19 cellular contexts compared by ENCODE assay signal in the genomic region with DNA sequence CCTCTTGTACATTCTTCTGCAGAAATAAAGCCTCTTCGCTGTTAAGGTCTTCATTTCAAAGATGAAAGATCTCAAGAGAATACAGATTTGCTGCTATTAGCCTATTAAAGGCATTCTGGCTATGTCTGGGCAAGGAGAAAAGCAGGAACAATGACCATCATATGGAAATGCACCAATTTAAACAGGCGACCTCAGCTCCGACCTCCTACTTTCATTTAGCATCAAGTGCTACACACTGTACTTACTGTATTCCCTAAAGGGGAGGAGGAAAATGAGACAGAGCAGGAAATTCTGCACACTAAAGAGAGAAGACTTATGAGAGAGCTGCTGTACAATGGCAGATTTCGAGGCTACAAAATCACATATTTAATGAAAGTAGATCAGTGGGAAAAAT.
A peak's percentile ranks its signal among the peaks of the same experiment; 100 is the strongest.
DNase-seq lines count a peak whose midpoint lies in the region; ATAC-seq, FAIRE-seq and TF ChIP-seq lines count a peak whose summit lies in the region.
"Had no signal": no experiment of that assay in that cellular context is flagged by ENCODE, and none has a peak within 500 bp of the region (broad histone marks: within the 10 kb centered on the region; RNA-seq: fewer than 3 reads in every experiment).

No MANE protein-coding gene starts in this region.

- H3K79me1 ChIP-seq in neuronal stem cell (ENCODE audit: low read depth, low read length), result no peaks in the 10 kb centered on the region

- H3K4ac ChIP-seq in neuronal stem cell (ENCODE audit: low read length), result no peak overlapping the region

- H3K27me3 ChIP-seq in AG04450 (ENCODE audit: control insufficient read depth, insufficient read depth, low read length) (no peaks in the 10 kb centered on the region), astrocyte (ENCODE audit: insufficient read depth, low read length) (no peaks in the 10 kb centered on the region), stomach (no peaks in the 10 kb centered on the region), neuronal stem cell (ENCODE audit: control insufficient read depth in 3 of 3, insufficient read depth in 3 of 3, low read depth in 1 of 3, low read length in 3 of 3) (no peaks in the 10 kb centered on the region)

- WGBS in stomach, 5 donors, result 71 to 89% (median 86%) methylated on average over 4 of the region's 4 CpGs
- no CpG with 5 or more reads among the region's 4 CpGs for WGBS in neuronal stem cell (ENCODE audit: extremely low coverage in 2 of 2, insufficient read length in 2 of 2, insufficient replicate concordance in 1 of 2), 2 donors

- H3K4me1 Mint-ChIP-seq in astrocyte (ENCODE audit: low read depth, unreplicated experiment) (peaks cover 36% of the 10 kb centered on the region), type B pancreatic cell (ENCODE audit: unreplicated experiment) (peaks cover 10% of the 10 kb centered on the region)

- H3K36me3 Mint-ChIP-seq in astrocyte (ENCODE audit: low read depth, unreplicated experiment) (peaks cover 3% of the 10 kb centered on the region), type B pancreatic cell (peaks cover 6% of the 10 kb centered on the region)
- H3K36me3 Mint-ChIP-seq: activated naive CD8-positive, alpha-beta T cell treated with anti-CD3 and anti-CD28 coated beads, Interleukin-2, amount 10 ng/mL, durations not matched to agents 7 days and 5 days; natural killer cell treated with Interleukin-12 subunit alpha and Interleukin-12 subunit beta and Interleukin-15 and Interleukin-18, amount 100 ng/mL, for 72 hours had no signal

- H4K8ac ChIP-seq in neuronal stem cell (ENCODE audit: low read depth, low read length), result no peak overlapping the region

- H3K9me3 Mint-ChIP-seq in astrocyte (ENCODE audit: unreplicated experiment) (no peaks in the 10 kb centered on the region), type B pancreatic cell (no peaks in the 10 kb centered on the region)
- H3K9me3 Mint-ChIP-seq: activated CD4-positive, alpha-beta T cell treated with anti-CD3 and anti-CD28 coated beads, Interleukin-2, amount 10 ng/mL, durations not matched to agents 7 days and 5 days; activated naive CD8-positive, alpha-beta T cell treated with anti-CD3 and anti-CD28 coated beads, Interleukin-2, amount 10 ng/mL, durations not matched to agents 7 days and 5 days; activated T-cell treated with anti-CD3 and anti-CD28 coated beads, Interleukin-2, amount 50 U/mL, for 24 hours; natural killer cell treated with Interleukin-12 subunit alpha and Interleukin-12 subunit beta and Interleukin-15 and Interleukin-18, amount 100 ng/mL, for 72 hours had no signal

- no peak overlapping the region for H4K91ac ChIP-seq in neuronal stem cell (ENCODE audit: low read depth, low read length, poor library complexity)

- no peaks in the 10 kb centered on the region for H4K20me1 ChIP-seq in astrocyte (ENCODE audit: insufficient read depth, low read length)

- no peak for TF ChIP-seq POLR2A in stomach (IDR thresholded peaks at IDR 0.05)

- H3K9me3 ChIP-seq in AG04450 (ENCODE audit: control insufficient read depth, insufficient read depth, low read length), result no peaks in the 10 kb centered on the region
- no peaks in the 10 kb centered on the region for H3K9me3 ChIP-seq in astrocyte (ENCODE audit: insufficient read depth, low read depth, low read length)
- H3K9me3 ChIP-seq in stomach, result no peaks in the 10 kb centered on the region
- H3K9me3 ChIP-seq in neuronal stem cell (replicated peaks in 1 of 2; ENCODE audit: control insufficient read depth in 2 of 2, insufficient read depth in 1 of 2, low read depth in 1 of 2, low read length in 2 of 2), result no peaks in the 10 kb centered on the region

- TF ChIP-seq EP300 in stomach (IDR thresholded peaks at IDR 0.05), result no peak

- H2BK15ac ChIP-seq in neuronal stem cell (ENCODE audit: low read length), result no peak overlapping the region

- H3K4me3 Mint-ChIP-seq in astrocyte (ENCODE audit: unreplicated experiment), result no peak overlapping the region
- no peak overlapping the region for H3K4me3 Mint-ChIP-seq in type B pancreatic cell
- H3K4me3 Mint-ChIP-seq: activated CD4-positive, alpha-beta T cell treated with anti-CD3 and anti-CD28 coated beads, Interleukin-2, amount 10 ng/mL, durations not matched to agents 7 days and 5 days; activated naive CD8-positive, alpha-beta T cell treated with anti-CD3 and anti-CD28 coated beads, Interleukin-2, amount 10 ng/mL, durations not matched to agents 7 days and 5 days; activated T-cell treated with anti-CD3 and anti-CD28 coated beads, Interleukin-2, amount 50 U/mL, for 24 hours; natural killer cell treated with Interleukin-12 subunit alpha and Interleukin-12 subunit beta and Interleukin-15 and Interleukin-18, amount 100 ng/mL, for 72 hours had no signal

- H3K18ac ChIP-seq in neuronal stem cell (ENCODE audit: low read length), result no peak overlapping the region

- POLR2A ChIA-PET in AG04450 (lab: Yijun Ruan, JAX), result interaction anchor here (0.6 kb wide), 1 partner anchor 62 kb away, joined by 3 read pairs; no protein-coding TSS in a partner anchor

- H3K23ac ChIP-seq in neuronal stem cell (ENCODE audit: low read depth, low read length, poor library complexity), result no peak overlapping the region

- H3K4me1 ChIP-seq in astrocyte (ENCODE audit: insufficient read depth, low read length) (peaks cover 7% of the 10 kb centered on the region), stomach (peaks cover 0 to 23% (median 0%) of the 10 kb centered on the region in 4 donors), neuronal stem cell (ENCODE audit: control insufficient read depth in 2 of 2, insufficient read depth in 1 of 2, low read depth in 1 of 2, low read length in 2 of 2) (peaks cover 0 to 2% of the 10 kb centered on the region in 2 donors)

- H3K27me3 Mint-ChIP-seq in astrocyte (ENCODE audit: low read depth, unreplicated experiment), result no peaks in the 10 kb centered on the region
- no peaks in the 10 kb centered on the region for H3K27me3 Mint-ChIP-seq in type B pancreatic cell
- H3K27me3 Mint-ChIP-seq: activated naive CD8-positive, alpha-beta T cell treated with anti-CD3 and anti-CD28 coated beads, Interleukin-2, amount 10 ng/mL, durations not matched to agents 7 days and 5 days; activated T-cell treated with anti-CD3 and anti-CD28 coated beads, Interleukin-2, amount 50 U/mL, for 24 hours had no signal

- TF ChIP-seq CTCF in AG04450 (IDR thresholded peaks at IDR 0.05; ENCODE audit: low read depth, low read length) (no peak), astrocyte (IDR thresholded peaks at IDR 0.05; ENCODE audit: insufficient read depth, low read depth, low read length) (no peak), stomach (IDR thresholded peaks at IDR 0.05) (no peak), type B pancreatic cell (conservative IDR thresholded peaks at IDR 0.05) (no peak)

- H2AFZ ChIP-seq in astrocyte (ENCODE audit: low read depth, low read length) (no peak overlapping the region), neuronal stem cell (ENCODE audit: low read length) (no peak overlapping the region)

- no peak overlapping the region for H3K14ac ChIP-seq in neuronal stem cell (ENCODE audit: low read length)

- H3K79me2 ChIP-seq in astrocyte (ENCODE audit: insufficient read depth, low read length), result no peaks in the 10 kb centered on the region

- no peak overlapping the region for H2BK5ac ChIP-seq in neuronal stem cell (ENCODE audit: low read length)

- CTCF ChIA-PET in AG04450 (lab: Charles Lee), result interaction anchor here (0.8 kb wide), 1 partner anchor 138 kb away, joined by 3 read pairs; no protein-coding TSS in a partner anchor

- H3K27ac Mint-ChIP-seq in astrocyte (ENCODE audit: unreplicated experiment), result peak overlapping the region; percentile 86
- no peak overlapping the region for H3K27ac Mint-ChIP-seq in type B pancreatic cell
- H3K27ac Mint-ChIP-seq: activated CD4-positive, alpha-beta T cell treated with anti-CD3 and anti-CD28 coated beads, Interleukin-2, amount 10 ng/mL, durations not matched to agents 7 days and 5 days; activated naive CD8-positive, alpha-beta T cell treated with anti-CD3 and anti-CD28 coated beads, Interleukin-2, amount 10 ng/mL, durations not matched to agents 7 days and 5 days; activated T-cell treated with anti-CD3 and anti-CD28 coated beads, Interleukin-2, amount 50 U/mL, for 24 hours; natural killer cell treated with Interleukin-12 subunit alpha and Interleukin-12 subunit beta and Interleukin-15 and Interleukin-18, amount 100 ng/mL, for 72 hours had no signal

- DNase-seq in AG04450 (ENCODE audit: low read depth, low spot score) (no peak), astrocyte (ENCODE audit: low read depth) (peak; percentile 42), left ventricle myocardium superior (no peak), stomach (no peak), neuronal stem cell (ENCODE audit: low spot score) (no peak), type B pancreatic cell (ENCODE audit: extremely low spot score, unreplicated experiment) (no peak)
- no peak for DNase-seq in activated CD4-positive, alpha-beta T cell treated with anti-CD3 and anti-CD28 coated beads for 4 hours
- DNase-seq: activated CD4-positive, alpha-beta T cell treated with anti-CD3 and anti-CD28 coated beads, Interleukin-2, amount 10 ng/mL, durations not matched to agents 7 days and 5 days; activated naive CD8-positive, alpha-beta T cell treated with anti-CD3 and anti-CD28 coated beads, Interleukin-2, amount 10 ng/mL, durations not matched to agents 7 days and 5 days; activated T-cell treated with anti-CD3 and anti-CD28 coated beads, Interleukin-2, amount 50 U/mL, for 24 hours; dermis blood vessel endothelial cell; erythroblast; GOT3; hypothalamus; NCI-H187; stimulated activated CD4-positive, alpha-beta T cell treated with anti-CD3 and anti-CD28 coated beads, Interleukin-2, amount 100 ng/mL, for 24 hours had no signal

- no peak overlapping the region for H2AK5ac ChIP-seq in neuronal stem cell (ENCODE audit: low read depth, low read length)

- H3K27ac ChIP-seq in AG04450 (ENCODE audit: low read depth, low read length) (peak overlapping the region; percentile 68), astrocyte (ENCODE audit: low read depth, low read length) (peak overlapping the region; percentile 39), stomach (peak overlapping the region in 4 of 5 donors; percentile 32 to 59 (median 52)), neuronal stem cell (replicated peaks; ENCODE audit: low read length) (no peak overlapping the region)

- peak; percentile 28 for ATAC-seq in left ventricle myocardium superior
- no peak for ATAC-seq in HG03354 (IDR thresholded peaks at IDR 0.05; ENCODE audit: poor library complexity, severe bottlenecking, unreplicated experiment)
- ATAC-seq: natural killer cell treated with Interleukin-12 subunit alpha and Interleukin-12 subunit beta and Interleukin-15 and Interleukin-18, amount 100 ng/mL, for 72 hours had no signal

- FAIRE-seq in astrocyte (lab: Jason Lieb, UNC), result peak; percentile 77
- FAIRE-seq: GM12891 had no signal

- H2BK120ac ChIP-seq in neuronal stem cell (ENCODE audit: low read depth, low read length), result no peak overlapping the region

- H2BK12ac ChIP-seq in neuronal stem cell (ENCODE audit: low read length), result no peak overlapping the region

- H3K4me3 ChIP-seq in AG04450 (ENCODE audit: low read depth, low read length) (no peak overlapping the region), astrocyte (ENCODE audit: insufficient read depth, low read depth, low read length) (no peak overlapping the region), stomach (no peak overlapping the region), neuronal stem cell (ENCODE audit: low read length in 2 of 2) (no peak overlapping the region)

- intact Hi-C loops in left ventricle myocardium superior (cut with micrococcal nuclease), result no loop called here
- intact Hi-C loops in stomach (cut with DNase I; ENCODE audit: low total_unique reads), result no loop called here

- peaks cover 4% of the 10 kb centered on the region for H3K36me3 ChIP-seq in astrocyte (ENCODE audit: insufficient read depth, low read length)
- peaks cover 4 to 62% (median 45%) of the 10 kb centered on the region in 4 donors for H3K36me3 ChIP-seq in stomach
- H3K36me3 ChIP-seq in neuronal stem cell (replicated peaks in 1 of 2; ENCODE audit: control insufficient read depth in 2 of 2, insufficient read depth in 2 of 2, low read length in 2 of 2), result peaks cover 0 to 59% of the 10 kb centered on the region in 2 donors

- H3K9ac ChIP-seq in astrocyte (ENCODE audit: low read length) (peak overlapping the region; percentile 7), neuronal stem cell (ENCODE audit: low read depth, low read length, poor library complexity) (no peak overlapping the region)

- H3K4me2 ChIP-seq in astrocyte (ENCODE audit: low read length) (peak overlapping the region; percentile 41), neuronal stem cell (ENCODE audit: insufficient read depth, low read length, poor library complexity, severe bottlenecking) (no peak overlapping the region)
